In the genomic region with DNA sequence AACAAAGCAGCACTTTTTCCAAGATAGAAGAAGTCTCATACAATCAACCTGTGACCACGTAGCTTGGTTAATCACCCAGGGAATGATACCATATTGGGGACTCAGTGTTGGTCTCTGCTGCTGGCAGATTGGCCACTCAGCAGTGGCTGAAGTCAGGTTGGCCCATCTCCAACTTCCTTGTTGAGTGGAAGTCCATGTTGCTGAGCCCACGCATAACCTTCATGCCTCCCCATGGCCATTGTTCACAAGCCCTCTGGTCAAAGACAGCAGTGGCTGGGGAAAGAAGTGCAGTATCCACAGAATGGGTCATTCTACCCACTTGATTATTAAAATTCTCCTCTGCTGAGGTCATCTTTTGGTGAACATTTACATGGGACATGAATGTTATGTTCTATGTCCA, we compare ENCODE assay signal across 38 cellular contexts. TPM values are rescaled to one million over a fixed set of nuclear protein-coding genes. Genes with fewer than 3 reads are reported as not detected.
"Had no signal": no experiment of that assay in that cellular context is flagged by ENCODE, and none has a peak within 500 bp of the region (broad histone marks: within the 10 kb centered on the region; RNA-seq: fewer than 3 reads in every experiment).

No MANE protein-coding gene starts in this region.

- H3K27me3 Mint-ChIP-seq: activated CD4-positive, alpha-beta memory T cell treated with anti-CD3 and anti-CD28 coated beads, Interleukin-2, amount 10 ng/mL, durations not matched to agents 7 days and 5 days; activated CD4-positive, alpha-beta T cell treated with anti-CD3 and anti-CD28 coated beads for 36 hours; activated CD4-positive, alpha-beta T cell treated with anti-CD3 and anti-CD28 coated beads, Interleukin-2, amount 10 ng/mL, durations not matched to agents 7 days and 5 days; activated CD8-positive, alpha-beta memory T cell treated with anti-CD3 and anti-CD28 coated beads, Interleukin-2, amount 10 ng/mL, durations not matched to agents 7 days and 5 days; activated naive CD4-positive, alpha-beta T cell treated with anti-CD3 and anti-CD28 coated beads, Interleukin-2, amount 10 ng/mL, durations not matched to agents 7 days and 5 days; activated naive CD4-positive, alpha-beta T cell treated with anti-CD3 and anti-CD28 coated beads, Interleukin-2, amount 50 U/mL, for 24 hours; activated naive CD8-positive, alpha-beta T cell; activated T-cell treated with anti-CD3 and anti-CD28 coated beads, Interleukin-2, amount 50 U/mL, for 24 hours; central memory CD8-positive, alpha-beta T cell had no signal

- DNase-seq: activated CD4-positive, alpha-beta memory T cell treated with anti-CD3 and anti-CD28 coated beads, Interleukin-2, amount 10 ng/mL, durations not matched to agents 7 days and 5 days; activated CD4-positive, alpha-beta T cell treated with anti-CD3 and anti-CD28 coated beads for 1 hour; activated CD4-positive, alpha-beta T cell treated with anti-CD3 and anti-CD28 coated beads for 36 hours; activated CD4-positive, alpha-beta T cell treated with anti-CD3 and anti-CD28 coated beads for 48 hours; activated CD4-positive, alpha-beta T cell treated with anti-CD3 and anti-CD28 coated beads, Interleukin-2, amount 10 ng/mL, durations not matched to agents 7 days and 5 days; activated CD4-positive, alpha-beta T cell treated with anti-CD3 and anti-CD28 coated beads, Interleukin-2, amount 50 U/mL, for 48 hours; activated CD4-positive, CD25-positive, alpha-beta regulatory T cell; activated CD8-positive, alpha-beta memory T cell treated with anti-CD3 and anti-CD28 coated beads for 24 hours; activated CD8-positive, alpha-beta memory T cell treated with anti-CD3 and anti-CD28 coated beads, Interleukin-2, amount 10 ng/mL, durations not matched to agents 7 days and 5 days; activated CD8-positive, alpha-beta memory T cell treated with anti-CD3 and anti-CD28 coated beads, Interleukin-2, amount 50 U/mL, for 48 hours; activated CD8-positive, alpha-beta T cell treated with anti-CD3 and anti-CD28 coated beads, Interleukin-2, amount 10 ng/mL, durations not matched to agents 7 days and 5 days; activated effector memory CD4-positive, alpha-beta T cell treated with Interleukin-2 at 50 U/mL for 16 hours; activated gamma-delta T cell; activated naive CD4-positive, alpha-beta T cell treated with anti-CD3 and anti-CD28 coated beads, Interleukin-2, amount 10 ng/mL, durations not matched to agents 7 days and 5 days; activated naive CD4-positive, alpha-beta T cell treated with Interleukin-2 at 50 U/mL for 16 hours; activated naive CD8-positive, alpha-beta T cell treated with anti-CD3 and anti-CD28 coated beads, Interleukin-2, amount 10 ng/mL, durations not matched to agents 7 days and 5 days; activated naive CD8-positive, alpha-beta T cell treated with anti-CD3 and anti-CD28 coated beads, Interleukin-2, amount 50 U/mL, for 24 hours; activated T-cell treated with anti-CD3 and anti-CD28 coated beads, Interleukin-2, amount 50 U/mL, for 24 hours; activated T-cell treated with anti-CD3 and anti-CD28 coated beads, Interleukin-2, amount 50 U/mL, for 48 hours; amygdala; anterior cingulate cortex; caudate nucleus; cerebellar nuclear complex; T-helper 1 cell; T-helper 2 cell; T-helper 9 cell; WERI-Rb-1 had no signal

- H3K4me3 Mint-ChIP-seq: activated CD4-positive, alpha-beta memory T cell treated with anti-CD3 and anti-CD28 coated beads, Interleukin-2, amount 10 ng/mL, durations not matched to agents 7 days and 5 days; activated CD4-positive, alpha-beta T cell treated with anti-CD3 and anti-CD28 coated beads for 36 hours; activated CD4-positive, alpha-beta T cell treated with anti-CD3 and anti-CD28 coated beads, Interleukin-2, amount 10 ng/mL, durations not matched to agents 7 days and 5 days; activated CD8-positive, alpha-beta memory T cell treated with anti-CD3 and anti-CD28 coated beads, Interleukin-2, amount 10 ng/mL, durations not matched to agents 7 days and 5 days; activated CD8-positive, alpha-beta T cell treated with anti-CD3 and anti-CD28 coated beads, Interleukin-2, amount 10 ng/mL, durations not matched to agents 7 days and 5 days; activated naive CD4-positive, alpha-beta T cell treated with anti-CD3 and anti-CD28 coated beads, Interleukin-2, amount 10 ng/mL, durations not matched to agents 7 days and 5 days; activated naive CD4-positive, alpha-beta T cell treated with anti-CD3 and anti-CD28 coated beads, Interleukin-2, amount 50 U/mL, for 24 hours; activated naive CD8-positive, alpha-beta T cell; activated naive CD8-positive, alpha-beta T cell treated with anti-CD3 and anti-CD28 coated beads, Interleukin-2, amount 10 ng/mL, durations not matched to agents 7 days and 5 days; activated naive CD8-positive, alpha-beta T cell treated with anti-CD3 and anti-CD28 coated beads, Interleukin-2, amount 50 U/mL, for 24 hours; activated T-cell treated with anti-CD3 and anti-CD28 coated beads, Interleukin-2, amount 50 U/mL, for 24 hours; brain; central memory CD8-positive, alpha-beta T cell; T-helper 1 cell treated with Interleukin-12 subunit alpha and Interleukin-12 subunit beta and Interleukin-4 antibody, amounts not matched to agents 30 μg/mL and 1 μg/mL, for 36 hours; T-helper 2 cell treated with Interferon-gamma antibody and Interleukin-4, amounts not matched to agents 5 μg/mL and 100 μg/mL, for 36 hours; WTC11 had no signal

- H3K27ac ChIP-seq: ascending aorta, cardiac muscle cell, WERI-Rb-1 had no signal

- H3K4me1 ChIP-seq: ascending aorta had no signal

- H3K9me3 ChIP-seq: ascending aorta had no signal

- H3K36me3 Mint-ChIP-seq: activated CD8-positive, alpha-beta memory T cell treated with anti-CD3 and anti-CD28 coated beads, Interleukin-2, amount 10 ng/mL, durations not matched to agents 7 days and 5 days; activated naive CD4-positive, alpha-beta T cell treated with anti-CD3 and anti-CD28 coated beads, Interleukin-2, amount 10 ng/mL, durations not matched to agents 7 days and 5 days; activated naive CD4-positive, alpha-beta T cell treated with anti-CD3 and anti-CD28 coated beads, Interleukin-2, amount 50 U/mL, for 24 hours; activated naive CD8-positive, alpha-beta T cell; activated naive CD8-positive, alpha-beta T cell treated with anti-CD3 and anti-CD28 coated beads, Interleukin-2, amount 10 ng/mL, durations not matched to agents 7 days and 5 days; brain; WTC11 had no signal

- H3K4me3 ChIP-seq: ascending aorta, cardiac muscle cell had no signal

- H3K27me3 ChIP-seq: ascending aorta, cardiac muscle cell had no signal

- H3K9me3 Mint-ChIP-seq: activated CD4-positive, alpha-beta memory T cell treated with anti-CD3 and anti-CD28 coated beads, Interleukin-2, amount 10 ng/mL, durations not matched to agents 7 days and 5 days; activated CD4-positive, alpha-beta T cell treated with anti-CD3 and anti-CD28 coated beads, Interleukin-2, amount 10 ng/mL, durations not matched to agents 7 days and 5 days; activated naive CD4-positive, alpha-beta T cell treated with anti-CD3 and anti-CD28 coated beads, Interleukin-2, amount 10 ng/mL, durations not matched to agents 7 days and 5 days; activated naive CD4-positive, alpha-beta T cell treated with anti-CD3 and anti-CD28 coated beads, Interleukin-2, amount 50 U/mL, for 24 hours; activated naive CD8-positive, alpha-beta T cell treated with anti-CD3 and anti-CD28 coated beads, Interleukin-2, amount 10 ng/mL, durations not matched to agents 7 days and 5 days; activated naive CD8-positive, alpha-beta T cell treated with anti-CD3 and anti-CD28 coated beads, Interleukin-2, amount 50 U/mL, for 24 hours; activated T-cell treated with anti-CD3 and anti-CD28 coated beads, Interleukin-2, amount 50 U/mL, for 24 hours; activated T-helper 2 cell treated with anti-CD3 and anti-CD28 coated beads, Interferon-gamma antibody, Interleukin-2, Interleukin-4, amounts not matched to agents 10 μg/mL and 5 μg/mL and 100 μg/mL, durations not matched to agents 14 hours and 24 hours and 36 hours; brain; central memory CD8-positive, alpha-beta T cell; T-helper 1 cell treated with Interleukin-12 subunit alpha and Interleukin-12 subunit beta and Interleukin-4 antibody, amounts not matched to agents 30 μg/mL and 1 μg/mL, for 36 hours; T-helper 2 cell treated with Interferon-gamma antibody and Interleukin-4, amounts not matched to agents 5 μg/mL and 100 μg/mL, for 36 hours; WTC11 had no signal

- H3K4me1 Mint-ChIP-seq: activated CD4-positive, alpha-beta memory T cell treated with anti-CD3 and anti-CD28 coated beads, Interleukin-2, amount 10 ng/mL, durations not matched to agents 7 days and 5 days; activated CD4-positive, alpha-beta T cell treated with anti-CD3 and anti-CD28 coated beads for 36 hours; activated CD4-positive, alpha-beta T cell treated with anti-CD3 and anti-CD28 coated beads, Interleukin-2, amount 10 ng/mL, durations not matched to agents 7 days and 5 days; activated CD8-positive, alpha-beta memory T cell treated with anti-CD3 and anti-CD28 coated beads, Interleukin-2, amount 10 ng/mL, durations not matched to agents 7 days and 5 days; activated naive CD4-positive, alpha-beta T cell treated with anti-CD3 and anti-CD28 coated beads, Interleukin-2, amount 10 ng/mL, durations not matched to agents 7 days and 5 days; activated naive CD4-positive, alpha-beta T cell treated with anti-CD3 and anti-CD28 coated beads, Interleukin-2, amount 50 U/mL, for 24 hours; activated naive CD8-positive, alpha-beta T cell treated with anti-CD3 and anti-CD28 coated beads, Interleukin-2, amount 10 ng/mL, durations not matched to agents 7 days and 5 days; activated naive CD8-positive, alpha-beta T cell treated with anti-CD3 and anti-CD28 coated beads, Interleukin-2, amount 50 U/mL, for 24 hours; brain; central memory CD8-positive, alpha-beta T cell; WTC11 had no signal

- ATAC-seq: activated CD4-positive, alpha-beta T cell treated with anti-CD3 and anti-CD28 coated beads for 36 hours; activated CD4-positive, CD25-positive, alpha-beta regulatory T cell treated with anti-CD3 and anti-CD28 coated beads, Interleukin-2, amount 50 U/mL, for 24 hours; activated CD8-positive, alpha-beta memory T cell treated with anti-CD3 and anti-CD28 coated beads, Interleukin-2, amount 10 ng/mL, durations not matched to agents 7 days and 5 days; activated CD8-positive, alpha-beta T cell treated with anti-CD3 and anti-CD28 coated beads, Interleukin-2, amount 10 ng/mL, durations not matched to agents 7 days and 5 days; activated naive CD8-positive, alpha-beta T cell treated with anti-CD3 and anti-CD28 coated beads, Interleukin-2, amount 50 U/mL, for 24 hours; WTC11 had no signal

- H3K27ac Mint-ChIP-seq: activated CD4-positive, alpha-beta memory T cell treated with anti-CD3 and anti-CD28 coated beads, Interleukin-2, amount 10 ng/mL, durations not matched to agents 7 days and 5 days; activated CD4-positive, alpha-beta T cell treated with anti-CD3 and anti-CD28 coated beads for 36 hours; activated CD4-positive, alpha-beta T cell treated with anti-CD3 and anti-CD28 coated beads, Interleukin-2, amount 10 ng/mL, durations not matched to agents 7 days and 5 days; activated CD8-positive, alpha-beta memory T cell treated with anti-CD3 and anti-CD28 coated beads, Interleukin-2, amount 10 ng/mL, durations not matched to agents 7 days and 5 days; activated CD8-positive, alpha-beta T cell treated with anti-CD3 and anti-CD28 coated beads, Interleukin-2, amount 10 ng/mL, durations not matched to agents 7 days and 5 days; activated naive CD4-positive, alpha-beta T cell treated with anti-CD3 and anti-CD28 coated beads, Interleukin-2, amount 10 ng/mL, durations not matched to agents 7 days and 5 days; activated naive CD4-positive, alpha-beta T cell treated with anti-CD3 and anti-CD28 coated beads, Interleukin-2, amount 50 U/mL, for 24 hours; activated naive CD8-positive, alpha-beta T cell; activated naive CD8-positive, alpha-beta T cell treated with anti-CD3 and anti-CD28 coated beads, Interleukin-2, amount 10 ng/mL, durations not matched to agents 7 days and 5 days; activated naive CD8-positive, alpha-beta T cell treated with anti-CD3 and anti-CD28 coated beads, Interleukin-2, amount 50 U/mL, for 24 hours; activated T-cell treated with anti-CD3 and anti-CD28 coated beads, Interleukin-2, amount 50 U/mL, for 24 hours; activated T-helper 2 cell treated with anti-CD3 and anti-CD28 coated beads, Interferon-gamma antibody, Interleukin-2, Interleukin-4, amounts not matched to agents 10 μg/mL and 5 μg/mL and 100 μg/mL, durations not matched to agents 14 hours and 24 hours and 36 hours; brain; T-helper 1 cell treated with Interleukin-12 subunit alpha and Interleukin-12 subunit beta and Interleukin-4 antibody, amounts not matched to agents 30 μg/mL and 1 μg/mL, for 36 hours; T-helper 2 cell treated with Interferon-gamma antibody and Interleukin-4, amounts not matched to agents 5 μg/mL and 100 μg/mL, for 36 hours; WTC11 had no signal

- H3K36me3 ChIP-seq: ascending aorta, cardiac muscle cell had no signal

RNA-seq across cellular contexts. Expression of a gene that starts 38.5 kb away (rescaled TPM):
- total RNA-seq: ascending aorta had no signal
